1 cellular context compared by ENCODE assay signal in the genomic region with DNA sequence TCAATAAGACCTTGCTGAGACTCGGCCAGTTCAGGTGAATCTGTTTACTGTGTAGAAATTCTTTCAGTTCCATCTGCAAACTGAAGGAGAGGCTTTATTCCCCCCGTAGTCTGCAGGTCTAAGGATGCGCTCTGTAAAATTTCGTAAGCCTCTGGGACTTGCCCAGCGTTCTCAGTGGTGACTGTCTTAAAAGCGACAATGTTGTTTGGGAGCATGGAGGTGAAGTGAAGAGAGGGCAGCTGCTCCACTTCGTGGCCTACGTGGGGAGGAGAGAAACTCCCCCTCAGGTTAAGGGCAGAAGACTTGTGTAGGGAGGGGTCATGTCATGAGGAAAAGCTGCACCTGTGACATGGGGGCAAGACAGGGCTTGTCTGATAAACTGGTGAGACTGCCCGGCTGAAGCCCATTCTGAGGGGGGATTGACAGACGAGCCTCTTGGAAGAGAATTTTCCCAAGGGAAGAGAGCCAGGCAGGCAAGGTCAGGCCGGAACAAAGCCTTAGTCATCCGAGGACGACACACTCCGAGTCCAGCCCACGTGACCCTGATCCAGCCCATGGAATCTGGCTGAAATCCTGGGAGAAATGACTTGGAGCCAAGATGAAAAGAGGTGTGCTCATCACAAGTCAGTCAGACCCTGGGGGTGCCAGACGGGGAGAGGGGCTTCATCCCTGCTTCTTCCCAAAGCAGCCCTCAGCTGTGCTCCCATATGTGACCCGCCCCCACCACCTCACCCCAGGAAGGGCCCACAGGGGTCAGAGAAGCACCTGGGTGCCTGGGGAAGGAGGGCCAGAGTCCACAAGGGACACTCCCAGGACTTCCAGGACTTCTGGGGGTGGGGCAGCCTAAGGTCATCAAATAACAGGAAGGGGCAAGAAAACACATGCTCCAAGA.
TF ChIP-seq lines count a peak whose summit lies in the region.

No MANE protein-coding gene starts in this region.

TF ChIP-seq in HepG2, 621 proteins besides CTCF, POLR2A, EP300 and RAD21 (continued from another document and continues in another):
- TF ChIP-seq, protein P1, sequence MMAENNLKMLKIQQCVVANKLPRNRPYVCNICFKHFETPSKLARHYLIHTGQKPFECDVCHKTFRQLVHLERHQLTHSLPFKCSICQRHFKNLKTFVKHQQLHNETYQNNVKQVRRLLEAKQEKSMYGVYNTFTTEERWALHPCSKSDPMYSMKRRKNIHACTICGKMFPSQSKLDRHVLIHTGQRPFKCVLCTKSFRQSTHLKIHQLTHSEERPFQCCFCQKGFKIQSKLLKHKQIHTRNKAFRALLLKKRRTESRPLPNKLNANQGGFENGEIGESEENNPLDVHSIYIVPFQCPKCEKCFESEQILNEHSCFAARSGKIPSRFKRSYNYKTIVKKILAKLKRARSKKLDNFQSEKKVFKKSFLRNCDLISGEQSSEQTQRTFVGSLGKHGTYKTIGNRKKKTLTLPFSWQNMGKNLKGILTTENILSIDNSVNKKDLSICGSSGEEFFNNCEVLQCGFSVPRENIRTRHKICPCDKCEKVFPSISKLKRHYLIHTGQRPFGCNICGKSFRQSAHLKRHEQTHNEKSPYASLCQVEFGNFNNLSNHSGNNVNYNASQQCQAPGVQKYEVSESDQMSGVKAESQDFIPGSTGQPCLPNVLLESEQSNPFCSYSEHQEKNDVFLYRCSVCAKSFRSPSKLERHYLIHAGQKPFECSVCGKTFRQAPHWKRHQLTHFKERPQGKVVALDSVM (CRISPR knock-in tag; IDR thresholded peaks at IDR 0.05): no peak
- TF ChIP-seq NR2F2 (IDR thresholded peaks at IDR 0.05; ENCODE audit: borderline replicate concordance, low read depth): peak; percentile 47; the same call in 1 of the 2 replicates
- peak; percentile 91 for TF ChIP-seq RXRA (CRISPR knock-in tag; IDR thresholded peaks at IDR 0.05)
- TF ChIP-seq, protein P2, sequence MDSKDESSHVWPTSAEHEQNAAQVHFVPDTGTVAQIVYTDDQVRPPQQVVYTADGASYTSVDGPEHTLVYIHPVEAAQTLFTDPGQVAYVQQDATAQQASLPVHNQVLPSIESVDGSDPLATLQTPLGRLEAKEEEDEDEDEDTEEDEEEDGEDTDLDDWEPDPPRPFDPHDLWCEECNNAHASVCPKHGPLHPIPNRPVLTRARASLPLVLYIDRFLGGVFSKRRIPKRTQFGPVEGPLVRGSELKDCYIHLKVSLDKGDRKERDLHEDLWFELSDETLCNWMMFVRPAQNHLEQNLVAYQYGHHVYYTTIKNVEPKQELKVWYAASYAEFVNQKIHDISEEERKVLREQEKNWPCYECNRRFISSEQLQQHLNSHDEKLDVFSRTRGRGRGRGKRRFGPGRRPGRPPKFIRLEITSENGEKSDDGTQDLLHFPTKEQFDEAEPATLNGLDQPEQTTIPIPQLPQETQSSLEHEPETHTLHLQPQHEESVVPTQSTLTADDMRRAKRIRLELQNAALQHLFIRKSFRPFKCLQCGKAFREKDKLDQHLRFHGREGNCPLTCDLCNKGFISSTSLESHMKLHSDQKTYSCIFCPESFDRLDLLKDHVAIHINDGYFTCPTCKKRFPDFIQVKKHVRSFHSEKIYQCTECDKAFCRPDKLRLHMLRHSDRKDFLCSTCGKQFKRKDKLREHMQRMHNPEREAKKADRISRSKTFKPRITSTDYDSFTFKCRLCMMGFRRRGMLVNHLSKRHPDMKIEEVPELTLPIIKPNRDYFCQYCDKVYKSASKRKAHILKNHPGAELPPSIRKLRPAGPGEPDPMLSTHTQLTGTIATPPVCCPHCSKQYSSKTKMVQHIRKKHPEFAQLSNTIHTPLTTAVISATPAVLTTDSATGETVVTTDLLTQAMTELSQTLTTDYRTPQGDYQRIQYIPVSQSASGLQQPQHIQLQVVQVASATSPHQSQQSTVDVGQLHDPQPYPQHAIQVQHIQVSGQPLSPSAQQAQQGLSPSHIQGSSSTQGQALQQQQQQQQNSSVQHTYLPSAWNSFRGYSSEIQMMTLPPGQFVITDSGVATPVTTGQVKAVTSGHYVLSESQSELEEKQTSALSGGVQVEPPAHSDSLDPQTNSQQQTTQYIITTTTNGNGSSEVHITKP (CRISPR knock-in tag; IDR thresholded peaks at IDR 0.05; ENCODE audit: low read depth): 0 out of 2 replicates have a peak, but pooled peaks have one; percentile 25
- TF ChIP-seq BCL3 (CRISPR knock-in tag; IDR thresholded peaks at IDR 0.05): no peak
- TF ChIP-seq ZNF232 (CRISPR knock-in tag; IDR thresholded peaks at IDR 0.05; ENCODE audit: borderline replicate concordance): 0 out of 2 replicates have a peak, but pooled peaks have one; percentile 60
- peak; percentile 85 for TF ChIP-seq ZNF18 (CRISPR knock-in tag; IDR thresholded peaks at IDR 0.05; ENCODE audit: insufficient replicate concordance)
- no peak for TF ChIP-seq MEF2D (CRISPR knock-in tag; IDR thresholded peaks at IDR 0.05)
- no peak for TF ChIP-seq ZNF382 (CRISPR knock-in tag; IDR thresholded peaks at IDR 0.05; ENCODE audit: borderline replicate concordance)
- TF ChIP-seq, protein P3, sequence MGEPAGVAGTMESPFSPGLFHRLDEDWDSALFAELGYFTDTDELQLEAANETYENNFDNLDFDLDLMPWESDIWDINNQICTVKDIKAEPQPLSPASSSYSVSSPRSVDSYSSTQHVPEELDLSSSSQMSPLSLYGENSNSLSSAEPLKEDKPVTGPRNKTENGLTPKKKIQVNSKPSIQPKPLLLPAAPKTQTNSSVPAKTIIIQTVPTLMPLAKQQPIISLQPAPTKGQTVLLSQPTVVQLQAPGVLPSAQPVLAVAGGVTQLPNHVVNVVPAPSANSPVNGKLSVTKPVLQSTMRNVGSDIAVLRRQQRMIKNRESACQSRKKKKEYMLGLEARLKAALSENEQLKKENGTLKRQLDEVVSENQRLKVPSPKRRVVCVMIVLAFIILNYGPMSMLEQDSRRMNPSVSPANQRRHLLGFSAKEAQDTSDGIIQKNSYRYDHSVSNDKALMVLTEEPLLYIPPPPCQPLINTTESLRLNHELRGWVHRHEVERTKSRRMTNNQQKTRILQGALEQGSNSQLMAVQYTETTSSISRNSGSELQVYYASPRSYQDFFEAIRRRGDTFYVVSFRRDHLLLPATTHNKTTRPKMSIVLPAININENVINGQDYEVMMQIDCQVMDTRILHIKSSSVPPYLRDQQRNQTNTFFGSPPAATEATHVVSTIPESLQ (CRISPR knock-in tag; conservative IDR thresholded peaks at IDR 0.05): no peak
- peak; percentile 97 for TF ChIP-seq USF2 (IDR thresholded peaks at IDR 0.05; ENCODE audit: low read depth, low read length)
- peak; percentile 96; the same call in 1 of the 2 replicates for TF ChIP-seq USF2 (CRISPR knock-in tag; IDR thresholded peaks at IDR 0.05; ENCODE audit: borderline replicate concordance)
- TF ChIP-seq NFE2L1 (CRISPR knock-in tag; IDR thresholded peaks at IDR 0.05; ENCODE audit: borderline replicate concordance): no peak
- peak; percentile 31; the same call in 1 of the 2 replicates for TF ChIP-seq KAT8 (CRISPR knock-in tag; IDR thresholded peaks at IDR 0.05)
- peak; percentile 56; the same call in 1 of the 2 replicates for TF ChIP-seq MYC (CRISPR knock-in tag; IDR thresholded peaks at IDR 0.05; ENCODE audit: borderline replicate concordance)
- TF ChIP-seq ISL2 (CRISPR knock-in tag; IDR thresholded peaks at IDR 0.05): peak; percentile 48
- peak; percentile 95 for TF ChIP-seq NRL (CRISPR knock-in tag; IDR thresholded peaks at IDR 0.05; ENCODE audit: borderline replicate concordance)
- peak; percentile 72; the same call in 1 of the 2 replicates for TF ChIP-seq ZNF441 (CRISPR knock-in tag; IDR thresholded peaks at IDR 0.05; ENCODE audit: borderline replicate concordance)
- no peak for TF ChIP-seq KLF13 (CRISPR knock-in tag; IDR thresholded peaks at IDR 0.05)
- peak; percentile 17 for TF ChIP-seq ASH2L (IDR thresholded peaks at IDR 0.05; ENCODE audit: insufficient read length, low read depth, low read length)
- TF ChIP-seq ZNF850 (CRISPR knock-in tag; conservative IDR thresholded peaks at IDR 0.05): no peak
- no peak for TF ChIP-seq CAMTA2 (CRISPR knock-in tag; IDR thresholded peaks at IDR 0.05; ENCODE audit: borderline replicate concordance)
- TF ChIP-seq ZNF709 (CRISPR knock-in tag; IDR thresholded peaks at IDR 0.05): peak; percentile 27; the same call in 1 of the 2 replicates
- TF ChIP-seq ZNF468 (CRISPR knock-in tag; IDR thresholded peaks at IDR 0.05): no peak
- TF ChIP-seq ZNF12 (CRISPR knock-in tag; IDR thresholded peaks at IDR 0.05): no peak
- no peak for TF ChIP-seq ZNF451 (CRISPR knock-in tag; IDR thresholded peaks at IDR 0.05)
- TF ChIP-seq CENPT (CRISPR knock-in tag; IDR thresholded peaks at IDR 0.05; ENCODE audit: low read depth): peak; percentile 38; the same call in 1 of the 2 replicates
- peak; percentile 51; the same call in 1 of the 2 replicates for TF ChIP-seq ZNF136 (CRISPR knock-in tag; IDR thresholded peaks at IDR 0.05; ENCODE audit: low read depth)
- TF ChIP-seq POGZ (CRISPR knock-in tag; IDR thresholded peaks at IDR 0.05): peak; percentile 84; the same call in 1 of the 2 replicates
- TF ChIP-seq TAF1 (CRISPR knock-in tag; IDR thresholded peaks at IDR 0.05): peak; percentile 56; the same call in 1 of the 2 replicates
- TF ChIP-seq, protein P4, sequence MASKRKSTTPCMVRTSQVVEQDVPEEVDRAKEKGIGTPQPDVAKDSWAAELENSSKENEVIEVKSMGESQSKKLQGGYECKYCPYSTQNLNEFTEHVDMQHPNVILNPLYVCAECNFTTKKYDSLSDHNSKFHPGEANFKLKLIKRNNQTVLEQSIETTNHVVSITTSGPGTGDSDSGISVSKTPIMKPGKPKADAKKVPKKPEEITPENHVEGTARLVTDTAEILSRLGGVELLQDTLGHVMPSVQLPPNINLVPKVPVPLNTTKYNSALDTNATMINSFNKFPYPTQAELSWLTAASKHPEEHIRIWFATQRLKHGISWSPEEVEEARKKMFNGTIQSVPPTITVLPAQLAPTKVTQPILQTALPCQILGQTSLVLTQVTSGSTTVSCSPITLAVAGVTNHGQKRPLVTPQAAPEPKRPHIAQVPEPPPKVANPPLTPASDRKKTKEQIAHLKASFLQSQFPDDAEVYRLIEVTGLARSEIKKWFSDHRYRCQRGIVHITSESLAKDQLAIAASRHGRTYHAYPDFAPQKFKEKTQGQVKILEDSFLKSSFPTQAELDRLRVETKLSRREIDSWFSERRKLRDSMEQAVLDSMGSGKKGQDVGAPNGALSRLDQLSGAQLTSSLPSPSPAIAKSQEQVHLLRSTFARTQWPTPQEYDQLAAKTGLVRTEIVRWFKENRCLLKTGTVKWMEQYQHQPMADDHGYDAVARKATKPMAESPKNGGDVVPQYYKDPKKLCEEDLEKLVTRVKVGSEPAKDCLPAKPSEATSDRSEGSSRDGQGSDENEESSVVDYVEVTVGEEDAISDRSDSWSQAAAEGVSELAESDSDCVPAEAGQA (IDR thresholded peaks at IDR 0.05; ENCODE audit: low read depth): no peak
- TF ChIP-seq, protein P4 (CRISPR knock-in tag; IDR thresholded peaks at IDR 0.05; ENCODE audit: borderline replicate concordance): no peak
- 0 out of 2 replicates have a peak, but pooled peaks have one; percentile 31 for TF ChIP-seq TSC22D2 (CRISPR knock-in tag; IDR thresholded peaks at IDR 0.05; ENCODE audit: borderline replicate concordance)
- TF ChIP-seq NR2C2 (CRISPR knock-in tag; IDR thresholded peaks at IDR 0.05; ENCODE audit: borderline replicate concordance): peak; percentile 64; the same call in 1 of the 2 replicates
- TF ChIP-seq NCOA2 (CRISPR knock-in tag; IDR thresholded peaks at IDR 0.05): peak; percentile 42
